ENCODE assay signal across 1 cellular context in the genomic region with DNA sequence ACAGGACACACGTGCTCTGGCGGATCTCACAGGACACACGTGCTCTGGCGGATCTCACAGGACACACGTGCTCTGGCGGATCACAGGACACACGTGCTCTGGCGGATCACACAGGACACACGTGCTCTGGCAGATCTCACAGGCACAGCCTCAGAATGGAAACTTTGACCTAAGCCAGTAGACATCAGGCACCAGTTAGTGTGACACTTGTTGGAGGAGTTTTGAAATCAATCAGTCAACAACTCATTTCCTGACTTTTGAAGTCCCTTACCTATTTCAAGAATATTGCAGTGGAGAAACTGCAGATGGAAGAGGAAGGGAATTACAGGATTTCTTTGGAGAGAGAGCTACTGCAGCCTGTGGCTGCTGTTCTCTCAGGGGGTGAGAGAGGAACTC.
TF ChIP-seq lines count a peak whose summit lies in the region.
"Not testable (repeated sequence)": the region's sequence is repeated elsewhere in the genome, so short reads cannot be mapped to it uniquely, and the experiment has no call there.

No MANE protein-coding gene starts in this region.

TF ChIP-seq in HepG2, 621 proteins besides CTCF, POLR2A, EP300 and RAD21 (continued from another document and continues in another):
- TF ChIP-seq SKI (IDR thresholded peaks at IDR 0.05; ENCODE audit: partially characterized antibody) (peak; percentile 25), FOXC1 (CRISPR knock-in tag; IDR thresholded peaks at IDR 0.05; ENCODE audit: borderline replicate concordance) (peak; percentile 64; the same call in 1 of the 2 replicates), ATF4 (CRISPR knock-in tag; IDR thresholded peaks at IDR 0.05) (peak in 1 of 2 experiments; percentile 77; a peak in 2 of 4 replicates), ZNF609 (CRISPR knock-in tag; IDR thresholded peaks at IDR 0.05; ENCODE audit: borderline replicate concordance) (peak; percentile 51; the same call in 1 of the 2 replicates), ZBTB20 (CRISPR knock-in tag; IDR thresholded peaks at IDR 0.05; ENCODE audit: borderline replicate concordance, low read depth) (peak; percentile 77; the same call in 1 of the 2 replicates), ZNF280D (CRISPR knock-in tag; IDR thresholded peaks at IDR 0.05) (peak; percentile 76; the same call in 1 of the 2 replicates), MYC (CRISPR knock-in tag; IDR thresholded peaks at IDR 0.05; ENCODE audit: borderline replicate concordance) (peak; percentile 90), ZFP91 (CRISPR knock-in tag; IDR thresholded peaks at IDR 0.05; ENCODE audit: borderline replicate concordance) (peak; percentile 69; the same call in 1 of the 2 replicates), RCOR2 (CRISPR knock-in tag; IDR thresholded peaks at IDR 0.05) (peak; percentile 70; the same call in 1 of the 2 replicates), SALL1 (CRISPR knock-in tag; IDR thresholded peaks at IDR 0.05) (peak; percentile 94), HDAC2 (CRISPR knock-in tag; IDR thresholded peaks at IDR 0.05) (peak; percentile 72; the same call in 1 of the 2 replicates), ZKSCAN8 (CRISPR knock-in tag; IDR thresholded peaks at IDR 0.05; ENCODE audit: borderline replicate concordance) (peak; percentile 37; the same call in 1 of the 2 replicates), ELF1 (CRISPR knock-in tag; IDR thresholded peaks at IDR 0.05) (peak; percentile 43; the same call in 1 of the 2 replicates), ZNF331 (CRISPR knock-in tag; IDR thresholded peaks at IDR 0.05) (peak; percentile 51; the same call in 1 of the 2 replicates), STAT6 (CRISPR knock-in tag; IDR thresholded peaks at IDR 0.05; ENCODE audit: borderline replicate concordance) (0 out of 2 replicates have a peak, but pooled peaks have one; percentile 29), DPF2 (CRISPR knock-in tag; IDR thresholded peaks at IDR 0.05; ENCODE audit: borderline replicate concordance, low read depth) (peak; percentile 65; the same call in 1 of the 2 replicates), ZNF614 (CRISPR knock-in tag; IDR thresholded peaks at IDR 0.05; ENCODE audit: borderline replicate concordance) (peak; percentile 64; the same call in 1 of the 2 replicates), SOX5 (CRISPR knock-in tag; IDR thresholded peaks at IDR 0.05; ENCODE audit: borderline replicate concordance) (peak; percentile 58; the same call in 1 of the 2 replicates), KDM5B (CRISPR knock-in tag; IDR thresholded peaks at IDR 0.05; ENCODE audit: borderline replicate concordance) (peak; percentile 77; the same call in 1 of the 2 replicates)
- TF ChIP-seq, protein P1, sequence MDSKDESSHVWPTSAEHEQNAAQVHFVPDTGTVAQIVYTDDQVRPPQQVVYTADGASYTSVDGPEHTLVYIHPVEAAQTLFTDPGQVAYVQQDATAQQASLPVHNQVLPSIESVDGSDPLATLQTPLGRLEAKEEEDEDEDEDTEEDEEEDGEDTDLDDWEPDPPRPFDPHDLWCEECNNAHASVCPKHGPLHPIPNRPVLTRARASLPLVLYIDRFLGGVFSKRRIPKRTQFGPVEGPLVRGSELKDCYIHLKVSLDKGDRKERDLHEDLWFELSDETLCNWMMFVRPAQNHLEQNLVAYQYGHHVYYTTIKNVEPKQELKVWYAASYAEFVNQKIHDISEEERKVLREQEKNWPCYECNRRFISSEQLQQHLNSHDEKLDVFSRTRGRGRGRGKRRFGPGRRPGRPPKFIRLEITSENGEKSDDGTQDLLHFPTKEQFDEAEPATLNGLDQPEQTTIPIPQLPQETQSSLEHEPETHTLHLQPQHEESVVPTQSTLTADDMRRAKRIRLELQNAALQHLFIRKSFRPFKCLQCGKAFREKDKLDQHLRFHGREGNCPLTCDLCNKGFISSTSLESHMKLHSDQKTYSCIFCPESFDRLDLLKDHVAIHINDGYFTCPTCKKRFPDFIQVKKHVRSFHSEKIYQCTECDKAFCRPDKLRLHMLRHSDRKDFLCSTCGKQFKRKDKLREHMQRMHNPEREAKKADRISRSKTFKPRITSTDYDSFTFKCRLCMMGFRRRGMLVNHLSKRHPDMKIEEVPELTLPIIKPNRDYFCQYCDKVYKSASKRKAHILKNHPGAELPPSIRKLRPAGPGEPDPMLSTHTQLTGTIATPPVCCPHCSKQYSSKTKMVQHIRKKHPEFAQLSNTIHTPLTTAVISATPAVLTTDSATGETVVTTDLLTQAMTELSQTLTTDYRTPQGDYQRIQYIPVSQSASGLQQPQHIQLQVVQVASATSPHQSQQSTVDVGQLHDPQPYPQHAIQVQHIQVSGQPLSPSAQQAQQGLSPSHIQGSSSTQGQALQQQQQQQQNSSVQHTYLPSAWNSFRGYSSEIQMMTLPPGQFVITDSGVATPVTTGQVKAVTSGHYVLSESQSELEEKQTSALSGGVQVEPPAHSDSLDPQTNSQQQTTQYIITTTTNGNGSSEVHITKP (CRISPR knock-in tag; IDR thresholded peaks at IDR 0.05; ENCODE audit: low read depth), result peak; percentile 43; the same call in 1 of the 2 replicates
- TF ChIP-seq, protein P2, sequence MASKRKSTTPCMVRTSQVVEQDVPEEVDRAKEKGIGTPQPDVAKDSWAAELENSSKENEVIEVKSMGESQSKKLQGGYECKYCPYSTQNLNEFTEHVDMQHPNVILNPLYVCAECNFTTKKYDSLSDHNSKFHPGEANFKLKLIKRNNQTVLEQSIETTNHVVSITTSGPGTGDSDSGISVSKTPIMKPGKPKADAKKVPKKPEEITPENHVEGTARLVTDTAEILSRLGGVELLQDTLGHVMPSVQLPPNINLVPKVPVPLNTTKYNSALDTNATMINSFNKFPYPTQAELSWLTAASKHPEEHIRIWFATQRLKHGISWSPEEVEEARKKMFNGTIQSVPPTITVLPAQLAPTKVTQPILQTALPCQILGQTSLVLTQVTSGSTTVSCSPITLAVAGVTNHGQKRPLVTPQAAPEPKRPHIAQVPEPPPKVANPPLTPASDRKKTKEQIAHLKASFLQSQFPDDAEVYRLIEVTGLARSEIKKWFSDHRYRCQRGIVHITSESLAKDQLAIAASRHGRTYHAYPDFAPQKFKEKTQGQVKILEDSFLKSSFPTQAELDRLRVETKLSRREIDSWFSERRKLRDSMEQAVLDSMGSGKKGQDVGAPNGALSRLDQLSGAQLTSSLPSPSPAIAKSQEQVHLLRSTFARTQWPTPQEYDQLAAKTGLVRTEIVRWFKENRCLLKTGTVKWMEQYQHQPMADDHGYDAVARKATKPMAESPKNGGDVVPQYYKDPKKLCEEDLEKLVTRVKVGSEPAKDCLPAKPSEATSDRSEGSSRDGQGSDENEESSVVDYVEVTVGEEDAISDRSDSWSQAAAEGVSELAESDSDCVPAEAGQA (IDR thresholded peaks at IDR 0.05; ENCODE audit: low read depth), result peak; percentile 60; the same call in 1 of the 2 replicates
- TF ChIP-seq, protein P2 (CRISPR knock-in tag; IDR thresholded peaks at IDR 0.05; ENCODE audit: borderline replicate concordance), result not testable (repeated sequence)
- TF ChIP-seq, protein P3, sequence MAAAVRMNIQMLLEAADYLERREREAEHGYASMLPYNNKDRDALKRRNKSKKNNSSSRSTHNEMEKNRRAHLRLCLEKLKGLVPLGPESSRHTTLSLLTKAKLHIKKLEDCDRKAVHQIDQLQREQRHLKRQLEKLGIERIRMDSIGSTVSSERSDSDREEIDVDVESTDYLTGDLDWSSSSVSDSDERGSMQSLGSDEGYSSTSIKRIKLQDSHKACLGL (CRISPR knock-in tag; IDR thresholded peaks at IDR 0.05), result peak; percentile 70; the same call in 1 of the 2 replicates
